12 cellular contexts compared by ENCODE assay signal in the genomic region with DNA sequence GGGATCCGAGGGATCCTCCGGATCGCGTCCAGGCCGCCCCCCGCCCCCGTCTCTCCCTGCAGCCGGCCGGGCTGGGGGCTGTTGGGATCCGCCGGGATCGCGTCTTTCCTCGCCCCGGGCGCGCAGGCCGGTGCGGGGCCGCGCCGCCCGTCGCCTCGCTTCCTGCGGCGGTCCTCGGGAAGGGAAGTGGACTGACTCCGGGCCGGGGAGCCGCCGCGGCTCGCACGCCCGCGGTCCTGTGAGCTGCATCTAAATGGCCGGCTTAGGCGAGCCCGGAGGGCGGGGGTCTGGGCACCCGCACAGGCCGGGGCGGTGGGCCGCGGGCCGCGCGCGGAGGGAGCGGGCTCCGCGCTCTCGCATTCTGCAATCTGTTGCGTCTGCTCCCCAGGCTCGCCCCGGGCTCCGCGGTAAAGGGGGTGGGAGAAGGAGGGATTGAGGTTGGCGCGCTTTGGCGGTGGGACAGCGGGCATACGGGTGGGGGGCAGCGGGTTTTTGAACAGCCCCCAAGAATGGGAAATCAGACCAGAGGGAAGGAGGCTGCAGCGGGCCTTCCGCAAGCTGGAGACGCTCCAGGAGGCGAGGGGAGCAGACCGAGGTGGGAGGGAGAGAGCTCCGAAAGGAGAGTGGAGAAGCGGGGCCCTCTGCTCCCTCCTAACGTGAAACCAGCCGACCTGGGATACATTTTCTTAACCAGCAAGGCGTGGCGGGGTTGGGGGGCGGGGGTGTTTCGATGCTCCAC. TPM values are rescaled to one million over a fixed set of nuclear protein-coding genes. Genes with fewer than 3 reads are reported as not detected.
A peak's percentile ranks its signal among the peaks of the same experiment; 100 is the strongest.
DNase-seq lines count a peak whose midpoint lies in the region; ATAC-seq and TF ChIP-seq lines count a peak whose summit lies in the region.
"Had no signal": no experiment of that assay in that cellular context is flagged by ENCODE, and none has a peak within 500 bp of the region (broad histone marks: within the 10 kb centered on the region; RNA-seq: fewer than 3 reads in every experiment).

No MANE protein-coding gene starts in this region.

- no peak overlapping the region for H3K9ac ChIP-seq in HUES48 (ENCODE audit: low read depth, low read length)

- 0% methylated on average over 27 of the region's 78 CpGs for WGBS in esophagus muscularis mucosa

- H3K27me3 ChIP-seq in BE2C, result peaks cover 77% of the 10 kb centered on the region
- peaks cover 100% of the 10 kb centered on the region for H3K27me3 ChIP-seq in HUES48 (ENCODE audit: control insufficient read depth, insufficient read depth, low read length)
- H3K27me3 ChIP-seq in esophagus muscularis mucosa, result peaks cover 3 to 89% (median 57%) of the 10 kb centered on the region in 4 donors
- H3K27me3 ChIP-seq in osteoblast (ENCODE audit: insufficient read depth, low read length), result peaks cover 59% of the 10 kb centered on the region

- DNase-seq in BE2C (no peak), esophagus muscularis mucosa (ENCODE audit: extremely low spot score) (no peak), osteoblast (ENCODE audit: insufficient read length, low spot score, missing footprints) (peak; percentile 92), GM19240 (ENCODE audit: insufficient read length, low spot score) (no peak), activated gamma-delta T cell treated with Interleukin-2 at 50 U/mL for 16 hours (no peak)
- no peak for DNase-seq in stimulated activated naive CD4-positive, alpha-beta T cell treated with Interleukin-2 at 50 U/mL for 16 hours (lab: John Stamatoyannopoulos, UW)
- DNase-seq: activated T-cell treated with anti-CD3 and anti-CD28 coated beads, Interleukin-2, amount 50 U/mL, for 1 hour; effector CD4-positive, alpha-beta T cell; NCI-H446 treated with DMSO at 0.1 percent for 48 hours had no signal

- no peak for TF ChIP-seq POLR2A in esophagus muscularis mucosa (IDR thresholded peaks at IDR 0.05; ENCODE audit: low read depth)

- no peak for TF ChIP-seq EP300 in esophagus muscularis mucosa (IDR thresholded peaks at IDR 0.05)

- H3K4me3 ChIP-seq in BE2C (ENCODE audit: low read depth, low read length), result peak overlapping the region; percentile 44
- peak overlapping the region; percentile 54; the same call in 1 of the 2 replicates for H3K4me3 ChIP-seq in HUES48 (ENCODE audit: low read depth, low read length)
- H3K4me3 ChIP-seq in esophagus muscularis mucosa, result peak overlapping the region; percentile 62 to 74 (median 63)
- H3K4me3 ChIP-seq in osteoblast (ENCODE audit: insufficient read depth, low read length), result no peak overlapping the region

- H3K4me1 ChIP-seq in BE2C (peaks cover 6% of the 10 kb centered on the region), HUES48 (ENCODE audit: control insufficient read depth, insufficient read depth, low read length) (peaks cover 23% of the 10 kb centered on the region), esophagus muscularis mucosa (peaks cover 35 to 41% (median 38%) of the 10 kb centered on the region in 4 donors), osteoblast (ENCODE audit: insufficient read depth, low read length) (no peaks in the 10 kb centered on the region)

- no peak for ATAC-seq in HG03439 (IDR thresholded peaks at IDR 0.05; ENCODE audit: unreplicated experiment)

- intact Hi-C loops in esophagus muscularis mucosa (cut with DNase I), result no loop called here

- H3K36me3 ChIP-seq in BE2C, result no peaks in the 10 kb centered on the region
- H3K36me3 ChIP-seq in HUES48 (ENCODE audit: control insufficient read depth, insufficient read depth, low read length), result no peaks in the 10 kb centered on the region
- no peaks in the 10 kb centered on the region for H3K36me3 ChIP-seq in esophagus muscularis mucosa
- H3K36me3 ChIP-seq in osteoblast (ENCODE audit: insufficient read depth, low read length), result no peaks in the 10 kb centered on the region

- no peak for TF ChIP-seq CTCF in BE2C (IDR thresholded peaks at IDR 0.05; ENCODE audit: low read depth, low read length)
- TF ChIP-seq CTCF in esophagus muscularis mucosa (IDR thresholded peaks at IDR 0.05), result no peak
- TF ChIP-seq CTCF in osteoblast (IDR thresholded peaks at IDR 0.05; ENCODE audit: extremely low read depth, low read depth, low read length), result no peak

- H3K9me3 ChIP-seq in BE2C, result no peaks in the 10 kb centered on the region
- no peaks in the 10 kb centered on the region for H3K9me3 ChIP-seq in HUES48 (ENCODE audit: control insufficient read depth, insufficient read depth, low read length)
- no peaks in the 10 kb centered on the region for H3K9me3 ChIP-seq in esophagus muscularis mucosa
- H3K9me3 ChIP-seq in osteoblast (ENCODE audit: low read depth, low read length), result no peaks in the 10 kb centered on the region

- H3K79me2 ChIP-seq in osteoblast (ENCODE audit: insufficient read depth, low read length), result no peaks in the 10 kb centered on the region

- no peak overlapping the region for H3K4me2 ChIP-seq in osteoblast (ENCODE audit: insufficient read depth, low read length)

- no peaks in the 10 kb centered on the region for H4K20me1 ChIP-seq in osteoblast (ENCODE audit: insufficient read depth, low read length)

- H3K27ac ChIP-seq in HUES48 (ENCODE audit: low read depth, low read length) (no peak overlapping the region), esophagus muscularis mucosa (replicated peaks in 1 of 4) (no peak overlapping the region), osteoblast (ENCODE audit: low read depth, low read length) (no peak overlapping the region)

- H2AFZ ChIP-seq in osteoblast (ENCODE audit: low read length), result no peak overlapping the region

RNA-seq across cellular contexts. Expression of a gene that starts 2.2 kb away (rescaled TPM):
- 41.4 TPM for polyA plus RNA-seq in BE2C (2012; ENCODE audit: insufficient read depth, insufficient read length, low read depth)
- total RNA-seq in esophagus muscularis mucosa (under 1 TPM in 2 of 4 donors, not detected in 2; under 0.01 to 0.06 TPM), osteoblast (0.29 TPM in 1 of 2 replicates, not detected in the other)
- total RNA-seq: HT1080 had no signal
